In genomic region chr12:49567611-49568441, GRCh38 we compare ENCODE assay signal across 1 cellular context.
TF ChIP-seq lines count a peak whose summit lies in the region.

Gene MCRS1, minus strand, starts transcription at chr12:49568142. Its CDS starts 1,411 bp downstream, at chr12:49566731.

TF ChIP-seq in SK-N-SH, 30 proteins besides CTCF, POLR2A, EP300 and RAD21 (continued from another document):
- TF ChIP-seq, protein P1, sequence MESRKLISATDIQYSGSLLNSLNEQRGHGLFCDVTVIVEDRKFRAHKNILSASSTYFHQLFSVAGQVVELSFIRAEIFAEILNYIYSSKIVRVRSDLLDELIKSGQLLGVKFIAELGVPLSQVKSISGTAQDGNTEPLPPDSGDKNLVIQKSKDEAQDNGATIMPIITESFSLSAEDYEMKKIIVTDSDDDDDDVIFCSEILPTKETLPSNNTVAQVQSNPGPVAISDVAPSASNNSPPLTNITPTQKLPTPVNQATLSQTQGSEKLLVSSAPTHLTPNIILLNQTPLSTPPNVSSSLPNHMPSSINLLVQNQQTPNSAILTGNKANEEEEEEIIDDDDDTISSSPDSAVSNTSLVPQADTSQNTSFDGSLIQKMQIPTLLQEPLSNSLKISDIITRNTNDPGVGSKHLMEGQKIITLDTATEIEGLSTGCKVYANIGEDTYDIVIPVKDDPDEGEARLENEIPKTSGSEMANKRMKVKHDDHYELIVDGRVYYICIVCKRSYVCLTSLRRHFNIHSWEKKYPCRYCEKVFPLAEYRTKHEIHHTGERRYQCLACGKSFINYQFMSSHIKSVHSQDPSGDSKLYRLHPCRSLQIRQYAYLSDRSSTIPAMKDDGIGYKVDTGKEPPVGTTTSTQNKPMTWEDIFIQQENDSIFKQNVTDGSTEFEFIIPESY (IDR thresholded peaks at IDR 0.05; ENCODE audit: borderline replicate concordance, low read depth), result no peak
- TF ChIP-seq MXI1 (IDR thresholded peaks at IDR 0.05; ENCODE audit: low read depth, low read length) (peak; percentile 87), GATA2 (CRISPR knock-in tag; IDR thresholded peaks at IDR 0.05) (no peak), SMC3 (IDR thresholded peaks at IDR 0.05; ENCODE audit: low read depth, low read length) (no peak), FOXM1 (IDR thresholded peaks at IDR 0.05; ENCODE audit: low read depth) (no peak), CHD2 (IDR thresholded peaks at IDR 0.05; ENCODE audit: low read length, partially characterized antibody) (peak; percentile 71), JUND (IDR thresholded peaks at IDR 0.05) (no peak), ELF1 (IDR thresholded peaks at IDR 0.05) (peak; percentile 96), USF2 (IDR thresholded peaks at IDR 0.05; ENCODE audit: borderline replicate concordance, low read depth, low read length) (no peak), NRF1 (IDR thresholded peaks at IDR 0.05; ENCODE audit: low read depth, low read length) (peak; percentile 99), NFIC (IDR thresholded peaks at IDR 0.05; ENCODE audit: borderline replicate concordance) (peak; percentile 57; the same call in 1 of the 2 replicates), MEF2A (IDR thresholded peaks at IDR 0.05; ENCODE audit: borderline replicate concordance, low read depth) (no peak), RFX5 (IDR thresholded peaks at IDR 0.05; ENCODE audit: low read length) (no peak), RXRA (IDR thresholded peaks at IDR 0.05; ENCODE audit: borderline replicate concordance, low read depth) (no peak), FOXJ3 (CRISPR knock-in tag; IDR thresholded peaks at IDR 0.05) (no peak), MAX (IDR thresholded peaks at IDR 0.05; ENCODE audit: low read depth) (peak; percentile 96), USF1 (IDR thresholded peaks at IDR 0.05; ENCODE audit: borderline replicate concordance, low read depth) (no peak), TAF1 (IDR thresholded peaks at IDR 0.05; ENCODE audit: borderline replicate concordance, low read depth, low read length) (peak; percentile 94), RCOR1 (IDR thresholded peaks at IDR 0.05; ENCODE audit: low read length) (peak; percentile 3; the same call in 1 of the 2 replicates), TCF12 (IDR thresholded peaks at IDR 0.05) (no peak), FOSL2 (IDR thresholded peaks at IDR 0.05; ENCODE audit: borderline replicate concordance, low read depth) (no peak)
- TF ChIP-seq, protein P2, sequence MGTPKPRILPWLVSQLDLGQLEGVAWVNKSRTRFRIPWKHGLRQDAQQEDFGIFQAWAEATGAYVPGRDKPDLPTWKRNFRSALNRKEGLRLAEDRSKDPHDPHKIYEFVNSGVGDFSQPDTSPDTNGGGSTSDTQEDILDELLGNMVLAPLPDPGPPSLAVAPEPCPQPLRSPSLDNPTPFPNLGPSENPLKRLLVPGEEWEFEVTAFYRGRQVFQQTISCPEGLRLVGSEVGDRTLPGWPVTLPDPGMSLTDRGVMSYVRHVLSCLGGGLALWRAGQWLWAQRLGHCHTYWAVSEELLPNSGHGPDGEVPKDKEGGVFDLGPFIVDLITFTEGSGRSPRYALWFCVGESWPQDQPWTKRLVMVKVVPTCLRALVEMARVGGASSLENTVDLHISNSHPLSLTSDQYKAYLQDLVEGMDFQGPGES (IDR thresholded peaks at IDR 0.05; ENCODE audit: low read depth, low read length), result no peak
